8 cellular contexts compared by ENCODE assay signal in the genomic region with DNA sequence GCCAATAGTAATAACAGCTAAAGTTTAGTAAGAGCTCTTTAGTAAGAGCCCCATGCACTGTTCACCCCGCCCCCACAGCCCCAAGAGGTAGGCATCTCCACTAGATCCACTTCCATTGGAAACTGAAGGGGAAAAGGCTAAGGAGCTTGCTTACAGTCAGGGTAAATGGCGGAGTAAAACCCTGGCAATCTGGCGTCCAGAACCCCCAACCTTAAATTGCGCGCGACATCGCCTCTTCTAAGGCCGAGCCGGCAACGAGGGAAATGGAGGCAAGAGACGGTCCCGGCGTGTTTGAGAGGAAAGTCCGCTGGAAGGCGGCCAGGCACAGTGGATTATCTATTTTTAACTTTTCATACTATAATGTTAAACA. TPM values are rescaled to one million over a fixed set of nuclear protein-coding genes. Genes with fewer than 3 reads are reported as not detected.
A peak's percentile ranks its signal among the peaks of the same experiment; 100 is the strongest.
DNase-seq lines count a peak whose midpoint lies in the region; ATAC-seq lines count a peak whose summit lies in the region.

No MANE protein-coding gene starts in this region.

- H3K4me3 Mint-ChIP-seq in activated T-cell treated with anti-CD3 and anti-CD28 coated beads, Interleukin-2, amount 50 U/mL, for 24 hours, result peak overlapping the region; percentile 94
- peak overlapping the region; percentile 92 for H3K4me3 Mint-ChIP-seq in activated T-helper 17 cell treated with anti-CD3 and anti-CD28 coated beads, Interleukin-2, amount 50 U/mL, for 72 hours

- H3K36me3 Mint-ChIP-seq in activated T-cell treated with anti-CD3 and anti-CD28 coated beads, Interleukin-2, amount 50 U/mL, for 24 hours (ENCODE audit: low read depth), result peaks cover 33% of the 10 kb centered on the region
- H3K36me3 Mint-ChIP-seq in activated T-helper 17 cell treated with anti-CD3 and anti-CD28 coated beads, Interleukin-2, amount 50 U/mL, for 72 hours (ENCODE audit: low read depth), result peaks cover 33% of the 10 kb centered on the region

- H3K9me3 ChIP-seq in right cardiac atrium (ENCODE audit: control insufficient read depth, low read length) (no peaks in the 10 kb centered on the region), skeletal muscle satellite cell (replicated peaks; ENCODE audit: low read length) (no peaks in the 10 kb centered on the region)

- no peaks in the 10 kb centered on the region for H3K4me1 ChIP-seq in right cardiac atrium (ENCODE audit: control insufficient read depth, insufficient read depth, low read length)
- H3K4me1 ChIP-seq in skeletal muscle satellite cell (ENCODE audit: control insufficient read depth, insufficient read depth, low read length), result peaks cover 9% of the 10 kb centered on the region

- WGBS in right cardiac atrium, result under 1% methylated on average over 15 of the region's 15 CpGs

- H3K9me3 Mint-ChIP-seq in activated T-cell treated with anti-CD3 and anti-CD28 coated beads, Interleukin-2, amount 50 U/mL, for 24 hours, result no peaks in the 10 kb centered on the region
- no peaks in the 10 kb centered on the region for H3K9me3 Mint-ChIP-seq in activated T-helper 17 cell treated with anti-CD3 and anti-CD28 coated beads, Interleukin-2, amount 50 U/mL, for 72 hours

- intact Hi-C loops in right cardiac atrium (cut with DNase I), result no loop called here

- H3K27me3 ChIP-seq in right cardiac atrium (ENCODE audit: control insufficient read depth, insufficient read depth), result no peaks in the 10 kb centered on the region
- H3K27me3 ChIP-seq in skeletal muscle satellite cell (ENCODE audit: control insufficient read depth, insufficient read depth, low read length), result no peaks in the 10 kb centered on the region

- peaks cover 2% of the 10 kb centered on the region for H3K36me3 ChIP-seq in skeletal muscle satellite cell (ENCODE audit: insufficient read depth, low read length)

- H3K4me1 Mint-ChIP-seq in activated T-cell treated with anti-CD3 and anti-CD28 coated beads, Interleukin-2, amount 50 U/mL, for 24 hours (ENCODE audit: low read depth), result peaks cover 39% of the 10 kb centered on the region
- peaks cover 21% of the 10 kb centered on the region for H3K4me1 Mint-ChIP-seq in activated T-helper 17 cell treated with anti-CD3 and anti-CD28 coated beads, Interleukin-2, amount 50 U/mL, for 72 hours

- peak overlapping the region; percentile 80 for H3K27ac ChIP-seq in right cardiac atrium (ENCODE audit: low read length)

- H3K4me2 ChIP-seq in skeletal muscle satellite cell (ENCODE audit: low read length), result peak overlapping the region; percentile 92

- H3K4me3 ChIP-seq in right cardiac atrium (ENCODE audit: low read length), result peak overlapping the region; percentile 91
- H3K4me3 ChIP-seq in skeletal muscle satellite cell (ENCODE audit: low read length), result peak overlapping the region; percentile 97

- no peak for DNase-seq in activated T-cell treated with anti-CD3 and anti-CD28 coated beads, Interleukin-2, amount 50 U/mL, for 24 hours
- DNase-seq in activated T-cell treated with anti-CD3 and anti-CD28 coated beads for 4 hours, result no peak
- DNase-seq in NCI-H1105 treated with DMSO at 0.1 percent for 48 hours (lab: John Stamatoyannopoulos, UW), result peak; percentile 44
- no peak for DNase-seq in right cardiac atrium
- no peak for DNase-seq in inferior parietal cortex (ENCODE audit: extremely low spot score)

- peak overlapping the region; percentile 98 for H3K27ac Mint-ChIP-seq in activated T-cell treated with anti-CD3 and anti-CD28 coated beads, Interleukin-2, amount 50 U/mL, for 24 hours
- peak overlapping the region; percentile 95 for H3K27ac Mint-ChIP-seq in activated T-helper 17 cell treated with anti-CD3 and anti-CD28 coated beads, Interleukin-2, amount 50 U/mL, for 72 hours

- ATAC-seq in HG02678 (IDR thresholded peaks at IDR 0.05; ENCODE audit: unreplicated experiment) (peak; percentile 14), right cardiac atrium (peak; percentile 3 to 24)
- ATAC-seq in activated T-helper 17 cell treated with anti-CD3 and anti-CD28 coated beads, Interleukin-2, amount 50 U/mL, for 72 hours (replicated peaks), result peak; percentile 29

- H3K9ac ChIP-seq in skeletal muscle satellite cell (ENCODE audit: low read depth, low read length), result peak overlapping the region; percentile 96

- no peaks in the 10 kb centered on the region for H3K27me3 Mint-ChIP-seq in activated T-cell treated with anti-CD3 and anti-CD28 coated beads, Interleukin-2, amount 50 U/mL, for 24 hours
- H3K27me3 Mint-ChIP-seq in activated T-helper 17 cell treated with anti-CD3 and anti-CD28 coated beads, Interleukin-2, amount 50 U/mL, for 72 hours, result no peaks in the 10 kb centered on the region

RNA-seq across cellular contexts. Expression of gene C3orf38, which starts 0.6 kb away (rescaled TPM):
- total RNA-seq in activated T-helper 17 cell treated with anti-CD3 and anti-CD28 coated beads, Interleukin-2, amount 50 U/mL, for 72 hours, result 10 to 100 TPM; 29.6 to 33.3 TPM
- total RNA-seq in right cardiac atrium, result 10 to 100 TPM; 17.7 to 22.4 (median 18.7) TPM
- polyA plus RNA-seq in right cardiac atrium, result 7.7 TPM
- 20.3 and 24.5 TPM in 2 replicates for total RNA-seq in skeletal muscle satellite cell (2012; rRNA removed)
